Comparison of ENCODE assay signal across 7 cellular contexts in genomic region chr22:22650398-22650797, GRCh38. TPM values are rescaled to one million over a fixed set of nuclear protein-coding genes. Genes with fewer than 3 reads are reported as not detected.
"Had no signal": no experiment of that assay in that cellular context is flagged by ENCODE, and none has a peak within 500 bp of the region (broad histone marks: within the 10 kb centered on the region; RNA-seq: fewer than 3 reads in every experiment).

No MANE protein-coding gene starts in this region.

RNA-seq across cellular contexts. Expression of gene GGTLC2, which starts 6.0 kb away (rescaled TPM):
- total RNA-seq: GM23248, GM23338, H1, H4, H7, H9, HFFc6 had no signal
- polyA plus RNA-seq: GM23248, GM23338, H1 had no signal
